In the genomic region with DNA sequence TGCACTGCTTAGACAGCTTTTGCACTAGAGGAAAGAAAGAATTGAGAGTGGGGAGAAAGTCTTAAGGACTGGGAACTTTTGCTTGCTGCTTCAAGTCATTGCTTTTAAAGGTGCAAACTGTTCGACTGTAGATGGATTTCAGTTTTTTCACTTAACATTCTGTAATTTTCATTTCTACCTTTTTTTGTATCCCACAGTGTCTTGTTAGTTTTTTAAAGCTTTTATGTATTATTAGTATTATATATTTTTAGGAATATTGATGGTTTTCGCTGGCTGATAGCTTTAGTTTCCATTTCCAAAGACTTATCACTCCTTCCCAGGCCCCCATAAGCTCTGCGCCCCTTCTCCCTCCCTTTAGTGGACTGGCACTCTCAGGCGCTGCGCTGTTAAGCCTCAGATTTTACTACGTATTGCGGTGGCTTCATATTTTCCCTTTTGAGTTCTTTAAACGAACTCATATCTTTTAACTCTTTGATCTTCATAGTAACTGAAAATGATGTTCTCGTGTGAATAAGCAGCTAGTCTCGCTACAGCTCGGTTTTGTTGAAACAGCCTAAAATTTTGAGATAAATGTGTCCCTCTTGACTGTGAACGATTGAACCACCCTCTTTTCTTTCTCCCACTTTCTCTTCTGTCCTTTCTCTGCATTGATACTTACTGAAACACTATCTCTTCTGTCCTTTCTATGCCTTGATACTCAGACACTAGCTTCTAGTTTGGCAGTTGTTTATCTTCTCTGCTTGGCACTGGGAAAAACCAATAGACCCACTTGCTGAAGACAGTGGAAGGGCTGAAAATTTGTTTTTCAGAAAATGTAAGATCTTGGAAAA, we compare ENCODE assay signal across 8 cellular contexts. TPM values are rescaled to one million over a fixed set of nuclear protein-coding genes. Genes with fewer than 3 reads are reported as not detected.
DNase-seq lines count a peak whose midpoint lies in the region; ATAC-seq, FAIRE-seq and TF ChIP-seq lines count a peak whose summit lies in the region.

No MANE protein-coding gene starts in this region.

- TF ChIP-seq RAD21 in H1 (IDR thresholded peaks at IDR 0.05 in 1 of 2, conservative IDR thresholded peaks at IDR 0.05 in 1 of 2; ENCODE audit: low read depth in 2 of 2, low read length in 2 of 2): no peak

- ATAC-seq in GM18907 (IDR thresholded peaks at IDR 0.05; ENCODE audit: unreplicated experiment): no peak
- ATAC-seq in naive thymus-derived CD8-positive, alpha-beta T cell: no peak

- intact Hi-C loops in activated CD4-positive, alpha-beta memory T cell treated with anti-CD3 and anti-CD28 coated beads for 36 hours (cut with micrococcal nuclease): loop anchor here (2.0 to 10.0 kb wide), 3 partner anchors 81 to 217 kb away; no protein-coding TSS in a partner anchor

- no peaks in the 10 kb centered on the region for H3K79me1 ChIP-seq in H1 (ENCODE audit: low read depth, low read length)

- H3K4me1 Mint-ChIP-seq in naive thymus-derived CD8-positive, alpha-beta T cell: no peaks in the 10 kb centered on the region
- no peaks in the 10 kb centered on the region for H3K4me1 Mint-ChIP-seq in activated CD4-positive, alpha-beta memory T cell treated with anti-CD3 and anti-CD28 coated beads for 36 hours (ENCODE audit: low read depth)

- peak; percentile 78 for FAIRE-seq in H1 (lab: Jason Lieb, UNC)

- H3K9ac ChIP-seq in H1 (replicated peaks in 1 of 4; ENCODE audit: extremely low read depth in 1 of 4, low read depth in 3 of 4, low read length in 3 of 4) (peak overlapping the region in 3 of 4 experiments; percentile 68 to 92 (median 75); a peak in 6 of 7 replicates), muscle layer of colon (ENCODE audit: low read length) (no peak overlapping the region)

- TF ChIP-seq POLR2A in H1 (IDR thresholded peaks at IDR 0.05; ENCODE audit: control extremely low read depth in 1 of 2, low read depth in 2 of 2, low read length in 2 of 2): no peak; a peak in 1 of 3 replicates

- H3K9me3 ChIP-seq in H1 (ENCODE audit: insufficient read depth in 2 of 2, low read depth in 1 of 2, low read length in 1 of 2) (no peaks in the 10 kb centered on the region), muscle layer of colon (ENCODE audit: low read length) (no peaks in the 10 kb centered on the region)

- no peak overlapping the region for H3K4ac ChIP-seq in H1 (replicated peaks; ENCODE audit: insufficient read length, low read depth, low read length)

- CTCF ChIA-PET in H1 (lab: Charles Lee; ENCODE audit: partially characterized antibody): interaction anchor here (0.9 kb wide), 1 partner anchor 434 kb away, joined by 3 read pairs; no protein-coding TSS in a partner anchor
- CTCF ChIA-PET in activated CD4-positive, alpha-beta memory T cell treated with anti-CD3 and anti-CD28 coated beads for 36 hours (lab: Charles Lee): no interaction called here

- H3K23ac ChIP-seq in H1 (ENCODE audit: insufficient read length): no peak overlapping the region

- H3K27ac ChIP-seq in H1 (ENCODE audit: low read depth, low read length): peak overlapping the region; percentile 81
- peak overlapping the region; percentile 54 for H3K27ac ChIP-seq in muscle layer of colon (ENCODE audit: low read depth, low read length)

- no peak overlapping the region for H3K4me3 Mint-ChIP-seq in naive thymus-derived CD8-positive, alpha-beta T cell
- no peak overlapping the region for H3K4me3 Mint-ChIP-seq in activated CD4-positive, alpha-beta memory T cell treated with anti-CD3 and anti-CD28 coated beads for 36 hours

- peak overlapping the region; percentile 5 for H4K5ac ChIP-seq in H1 (ENCODE audit: insufficient read length, low read depth, low read length)

- peak overlapping the region; percentile 84 for H2BK120ac ChIP-seq in H1 (replicated peaks; ENCODE audit: low read depth, low read length)

- H2AFZ ChIP-seq in H1 (ENCODE audit: low read length): peak overlapping the region; percentile 13; the same call in 1 of the 2 replicates

- H3K4me2 ChIP-seq in H1 (ENCODE audit: insufficient read depth in 1 of 2, low read depth in 2 of 2, low read length in 2 of 2): peak overlapping the region; percentile 57 to 99

- peak overlapping the region; percentile 80 for H3K56ac ChIP-seq in H1 (replicated peaks; ENCODE audit: insufficient read length, low read depth, low read length)

- H3K18ac ChIP-seq in H1 (ENCODE audit: extremely low read depth, low read length): peak overlapping the region; percentile 56; the same call in 1 of the 2 replicates

- peaks cover 0 to 2% (median 0%) of the 10 kb centered on the region in 3 donors for H3K36me3 Mint-ChIP-seq in naive thymus-derived CD8-positive, alpha-beta T cell
- no peaks in the 10 kb centered on the region for H3K36me3 Mint-ChIP-seq in activated CD4-positive, alpha-beta memory T cell treated with anti-CD3 and anti-CD28 coated beads for 36 hours

- no peaks in the 10 kb centered on the region for H3K27me3 ChIP-seq in H1 (replicated peaks in 1 of 4; ENCODE audit: control insufficient read depth in 3 of 4, extremely low read depth in 1 of 4, insufficient read depth in 3 of 4, low read length in 3 of 4)
- H3K27me3 ChIP-seq in muscle layer of colon (ENCODE audit: control insufficient read depth in 1 of 2, insufficient read depth in 2 of 2, low read length in 2 of 2): no peaks in the 10 kb centered on the region

- H3K27me3 Mint-ChIP-seq in naive thymus-derived CD8-positive, alpha-beta T cell: peaks cover 0 to 7% (median 4%) of the 10 kb centered on the region in 5 donors
- H3K27me3 Mint-ChIP-seq in activated CD4-positive, alpha-beta memory T cell treated with anti-CD3 and anti-CD28 coated beads for 36 hours: peaks cover 2% of the 10 kb centered on the region

- no peak for TF ChIP-seq EP300 in H1 (IDR thresholded peaks at IDR 0.05; ENCODE audit: borderline replicate concordance in 1 of 2, low read depth in 2 of 2, low read length in 2 of 2)

- H3K36me3 ChIP-seq in H1 (ENCODE audit: control insufficient read depth in 2 of 4, insufficient read depth in 4 of 4, low read length in 3 of 4) (no peaks in the 10 kb centered on the region; a peak in 1 of 8 replicates), muscle layer of colon (ENCODE audit: insufficient read depth, low read length) (no peaks in the 10 kb centered on the region)

- H2AK5ac ChIP-seq in H1 (ENCODE audit: low read depth, low read length): no peak overlapping the region; the same call in 1 of the 2 replicates

- H4K91ac ChIP-seq in H1 (replicated peaks; ENCODE audit: insufficient read length, low read length): peak overlapping the region; percentile 68

- 60% methylated on average over 12 of the region's 12 CpGs; no CpG with 5 or more reads in 1 of the 2 experiments for WGBS in H1 (ENCODE audit: extremely low coverage in 1 of 2, insufficient coverage in 1 of 2, insufficient read length in 1 of 2, insufficient replicate concordance in 2 of 2, low coverage in 1 of 2, low lambda C conversion rate in 2 of 2, missing lambda C conversion rate in 1 of 2), 2 experiments

- H3K4me3 ChIP-seq in AG10803 (ENCODE audit: low read length) (peak overlapping the region; percentile 82), H1 (ENCODE audit: extremely low read depth in 1 of 4, insufficient read depth in 2 of 4, low read depth in 3 of 4, low read length in 4 of 4) (peak overlapping the region; percentile 47 to 85 (median 76); a peak in 5 of 8 replicates), muscle layer of colon (ENCODE audit: low read depth in 1 of 2, low read length in 2 of 2) (peak overlapping the region; percentile 56 to 87)

- no peak overlapping the region for H3K27ac Mint-ChIP-seq in naive thymus-derived CD8-positive, alpha-beta T cell
- no peak overlapping the region for H3K27ac Mint-ChIP-seq in activated CD4-positive, alpha-beta memory T cell treated with anti-CD3 and anti-CD28 coated beads for 36 hours

- H3K14ac ChIP-seq in H1 (ENCODE audit: insufficient read length): no peak overlapping the region

- no peaks in the 10 kb centered on the region for H4K20me1 ChIP-seq in H1 (replicated peaks in 1 of 2; ENCODE audit: control insufficient read depth in 1 of 2, insufficient read depth in 2 of 2, low read length in 2 of 2)

- no peak overlapping the region for H4K8ac ChIP-seq in H1 (ENCODE audit: extremely low read depth, insufficient read depth, low read length)

- peaks cover 0 to 9% (median 0%) of the 10 kb centered on the region in 9 donors for H3K9me3 Mint-ChIP-seq in naive thymus-derived CD8-positive, alpha-beta T cell
- H3K9me3 Mint-ChIP-seq in activated CD4-positive, alpha-beta memory T cell treated with anti-CD3 and anti-CD28 coated beads for 36 hours: no peaks in the 10 kb centered on the region

- TF ChIP-seq CTCF in AG10803 (conservative IDR thresholded peaks at IDR 0.05; ENCODE audit: low read length): no peak
- no peak for TF ChIP-seq CTCF in H1 (IDR thresholded peaks at IDR 0.05; ENCODE audit: control extremely low read depth in 1 of 3, insufficient read depth in 1 of 3, low read depth in 1 of 3, low read length in 3 of 3)
- no peak for TF ChIP-seq CTCF in GM20000 (IDR thresholded peaks at IDR 0.05; ENCODE audit: extremely low read depth, missing control alignments)

- no peak overlapping the region for H2BK20ac ChIP-seq in H1 (ENCODE audit: low read length)

- H2BK12ac ChIP-seq in H1 (ENCODE audit: low read depth, low read length): peak overlapping the region; percentile 82; the same call in 1 of the 2 replicates

- POLR2A ChIA-PET in H1 (lab: Charles Lee; ENCODE audit: partially characterized antibody): interaction anchor here (0.9 to 4.1 kb wide), 6 partner anchors 9 to 628 kb away, joined by 4 to 48 read pairs (median 8); no protein-coding TSS in a partner anchor
- POLR2A ChIA-PET in naive thymus-derived CD8-positive, alpha-beta T cell (lab: Charles Lee): interaction anchor here (0.6 kb wide), 1 partner anchor 348 kb away, joined by 3 read pairs; no protein-coding TSS in a partner anchor
- POLR2A ChIA-PET in activated CD4-positive, alpha-beta memory T cell treated with anti-CD3 and anti-CD28 coated beads for 36 hours (lab: Charles Lee): no interaction called here

- peak overlapping the region; percentile 72; the same call in 1 of the 2 replicates for H2BK5ac ChIP-seq in H1 (ENCODE audit: low read depth, low read length)

- H3K23me2 ChIP-seq in H1 (ENCODE audit: low read depth, low read length): peaks cover 14% of the 10 kb centered on the region

- peak overlapping the region; percentile 62; the same call in 1 of the 2 replicates for H2BK15ac ChIP-seq in H1 (ENCODE audit: low read length)

- no peak for DNase-seq in AG10803 (ENCODE audit: low read depth)
- peak; percentile 23 for DNase-seq in M059J (ENCODE audit: low read depth)
- DNase-seq in H1 (ENCODE audit: low read depth in 1 of 2, low spot score in 2 of 2): no peak
- no peak for DNase-seq in GM20000 (ENCODE audit: low spot score)
- no peak for DNase-seq in naive thymus-derived CD8-positive, alpha-beta T cell
- DNase-seq in activated CD4-positive, alpha-beta memory T cell treated with anti-CD3 and anti-CD28 coated beads for 36 hours: no peak

- peaks cover 0 to 3% (median 1%) of the 10 kb centered on the region in 4 experiments; a peak in 2 of 7 replicates for H3K4me1 ChIP-seq in H1 (replicated peaks in 1 of 4; ENCODE audit: control insufficient read depth in 3 of 4, insufficient read depth in 4 of 4, low read length in 3 of 4)
- peaks cover 6% of the 10 kb centered on the region for H3K4me1 ChIP-seq in muscle layer of colon (ENCODE audit: insufficient read depth, low read length)

- H3K79me2 ChIP-seq in H1 (ENCODE audit: control insufficient read depth in 1 of 2, insufficient read depth in 2 of 2, low read length in 2 of 2): peaks cover 0 to 12% of the 10 kb centered on the region in 2 experiments; a peak in 2 of 4 replicates

RNA-seq across cellular contexts. Expression of a gene that starts 2.5 kb away (rescaled TPM):
- 9.0 and 11.9 TPM in 2 replicates for total RNA-seq in M059J (2014; rRNA removed; shearing (Covaris generic))
- total RNA-seq in H1 (2021; fragmentation: NEBNext Ultra II Directional; extraction: Animal tissue kit (Norgen Biotek cat#: 25700)): 87.5 and 91.2 TPM in 2 replicates
- 58.3 and 63.2 TPM in 2 replicates for polyA plus RNA-seq in H1 (2011; rRNA removed)
- polyA plus RNA-seq in H1 (2011; cell fraction: cytosol; rRNA removed): 53.4 TPM
- polyA plus RNA-seq in H1 (2011; cell fraction: nucleus; rRNA removed): 127 TPM
- polyA plus RNA-seq in H1 (2012, experiment 1 of 2): 33.2 to 48.2 TPM (median 44.6 TPM) in 4 replicates
- polyA plus RNA-seq in H1 (2012, experiment 2 of 2): 3.6 TPM
- 84.8 TPM for polyA plus RNA-seq in H1 (2013, experiment 1 of 2)
- 80.7 TPM for polyA plus RNA-seq in H1 (2013, experiment 2 of 2)
- polyA minus RNA-seq in H1 (2011; rRNA and poly(A)+ RNA removed): 109 and 115 TPM in 2 replicates
- polyA minus RNA-seq in H1 (2011; cell fraction: cytosol; rRNA and poly(A)+ RNA removed): 51.9 TPM
- polyA minus RNA-seq in H1 (2011; cell fraction: nucleus; rRNA and poly(A)+ RNA removed): 97.7 TPM
- total RNA-seq in naive thymus-derived CD8-positive, alpha-beta T cell: not detected
- polyA plus RNA-seq in naive thymus-derived CD8-positive, alpha-beta T cell: not detected
- total RNA-seq in activated CD4-positive, alpha-beta memory T cell treated with anti-CD3 and anti-CD28 coated beads for 36 hours: under 1 TPM; 0.31 to 0.59 TPM
